ENCODE assay signal across 26 cellular contexts in the genomic region with DNA sequence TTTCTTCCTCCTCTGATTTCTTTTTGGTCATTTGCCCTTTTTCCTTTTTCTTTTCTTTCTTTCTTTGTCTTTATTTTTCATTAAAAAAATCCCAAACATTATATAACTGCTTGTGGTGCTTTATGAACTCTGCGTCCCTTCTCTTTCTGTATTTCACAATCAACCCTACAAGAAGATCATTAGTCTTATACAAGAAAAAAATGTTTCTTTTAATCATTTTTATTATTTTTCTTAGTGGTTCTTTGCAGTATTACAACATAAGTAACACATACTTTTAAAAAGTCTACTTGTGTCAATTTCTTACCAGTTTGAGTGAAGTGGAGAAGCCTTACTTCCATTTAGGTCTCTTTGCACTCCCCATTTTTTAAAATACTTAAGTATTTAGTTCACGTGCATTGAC.
A peak's percentile ranks its signal among the peaks of the same experiment; 100 is the strongest.
DNase-seq lines count a peak whose midpoint lies in the region; ATAC-seq and TF ChIP-seq lines count a peak whose summit lies in the region.
"Had no signal": no experiment of that assay in that cellular context is flagged by ENCODE, and none has a peak within 500 bp of the region (broad histone marks: within the 10 kb centered on the region; RNA-seq: fewer than 3 reads in every experiment).

No MANE protein-coding gene starts in this region.

- H2BK20ac ChIP-seq in IMR-90 (ENCODE audit: low read depth, low read length) = no peak overlapping the region

- no peaks in the 10 kb centered on the region for H3K4me1 ChIP-seq in IMR-90 (ENCODE audit: control insufficient read depth, insufficient read depth, low read length)
- H3K4me1 ChIP-seq: BE2C, BLaER1 had no signal

- in situ Hi-C loops in IMR-90 (cut with MboI; ENCODE audit: low sequenced_read_pairs) = no loop called here

- no peak overlapping the region for H2BK15ac ChIP-seq in IMR-90 (ENCODE audit: low read depth, low read length)

- no peak overlapping the region for H2AFZ ChIP-seq in IMR-90 (replicated peaks; ENCODE audit: low read length, poor library complexity)

- peaks cover 2% of the 10 kb centered on the region for H3K9me3 ChIP-seq in IMR-90 (ENCODE audit: control insufficient read depth, insufficient read depth, low read length)
- H3K9me3 ChIP-seq: BE2C, BLaER1 had no signal

- no peak overlapping the region for H3K14ac ChIP-seq in IMR-90 (replicated peaks; ENCODE audit: low read depth, low read length)

- no peak overlapping the region for H3K27ac Mint-ChIP-seq in HFFc6
- no peak overlapping the region for H3K27ac Mint-ChIP-seq in endothelial cell (ENCODE audit: unreplicated experiment)
- H3K27ac Mint-ChIP-seq in mesothelial cell of epicardium = no peak overlapping the region
- no peak overlapping the region for H3K27ac Mint-ChIP-seq in WTC11
- H3K27ac Mint-ChIP-seq in activated CD4-positive, alpha-beta memory T cell treated with anti-CD3 and anti-CD28 coated beads for 36 hours = no peak overlapping the region
- H3K27ac Mint-ChIP-seq: CD14-positive monocyte; CD4-positive, alpha-beta memory T cell; CD4-positive, CD25-positive, alpha-beta regulatory T cell; CD8-positive, alpha-beta memory T cell had no signal

- H3K4me3 Mint-ChIP-seq in HFFc6 = no peak overlapping the region
- H3K4me3 Mint-ChIP-seq in endothelial cell (ENCODE audit: unreplicated experiment) = no peak overlapping the region
- H3K4me3 Mint-ChIP-seq in mesothelial cell of epicardium = no peak overlapping the region
- H3K4me3 Mint-ChIP-seq in WTC11 = no peak overlapping the region
- no peak overlapping the region for H3K4me3 Mint-ChIP-seq in activated CD4-positive, alpha-beta memory T cell treated with anti-CD3 and anti-CD28 coated beads for 36 hours
- H3K4me3 Mint-ChIP-seq: CD14-positive monocyte; CD4-positive, alpha-beta memory T cell; CD4-positive, CD25-positive, alpha-beta regulatory T cell; CD8-positive, alpha-beta memory T cell had no signal

- no peak overlapping the region for H3K27ac ChIP-seq in IMR-90 (ENCODE audit: insufficient read depth, low read length)
- H3K27ac ChIP-seq: BLaER1 had no signal

- no peaks in the 10 kb centered on the region for H3K79me1 ChIP-seq in IMR-90 (ENCODE audit: low read depth in 1 of 2, low read length in 2 of 2)

- no peak overlapping the region for H4K5ac ChIP-seq in IMR-90 (ENCODE audit: low read depth, low read length)

- CTCF ChIA-PET in IMR-90 (lab: Yijun Ruan, JAX) (no interaction called here), WTC11 (lab: Charles Lee) (no interaction called here)
- CTCF ChIA-PET in activated CD4-positive, alpha-beta memory T cell treated with anti-CD3 and anti-CD28 coated beads for 36 hours (lab: Charles Lee) = no interaction called here

- no peaks in the 10 kb centered on the region for H3K4me1 Mint-ChIP-seq in HFFc6 (ENCODE audit: low read depth)
- H3K4me1 Mint-ChIP-seq in endothelial cell (ENCODE audit: unreplicated experiment) = no peaks in the 10 kb centered on the region
- no peaks in the 10 kb centered on the region for H3K4me1 Mint-ChIP-seq in mesothelial cell of epicardium
- H3K4me1 Mint-ChIP-seq in WTC11 = no peaks in the 10 kb centered on the region
- no peaks in the 10 kb centered on the region for H3K4me1 Mint-ChIP-seq in activated CD4-positive, alpha-beta memory T cell treated with anti-CD3 and anti-CD28 coated beads for 36 hours (ENCODE audit: low read depth)
- H3K4me1 Mint-ChIP-seq: CD14-positive monocyte; CD4-positive, alpha-beta memory T cell; CD4-positive, CD25-positive, alpha-beta regulatory T cell; CD8-positive, alpha-beta memory T cell had no signal

- H3K4ac ChIP-seq in IMR-90 (ENCODE audit: low read depth, low read length) = no peak overlapping the region

- H4K91ac ChIP-seq in IMR-90 (ENCODE audit: insufficient read depth, low read depth, low read length) = no peak overlapping the region

- no peaks in the 10 kb centered on the region for H3K27me3 ChIP-seq in IMR-90 (ENCODE audit: control insufficient read depth, insufficient read depth, low read length)
- H3K27me3 ChIP-seq: BE2C, BLaER1 had no signal

- POLR2A ChIA-PET in IMR-90 (lab: Charles Lee; ENCODE audit: unreplicated experiment) (no interaction called here), WTC11 (lab: Charles Lee) (no interaction called here)
- POLR2A ChIA-PET in activated CD4-positive, alpha-beta memory T cell treated with anti-CD3 and anti-CD28 coated beads for 36 hours (lab: Charles Lee) = no interaction called here

- H2AK5ac ChIP-seq in IMR-90 (ENCODE audit: low read depth, low read length) = no peak overlapping the region

- DNase-seq in HFFc6 = no peak
- DNase-seq in IMR-90 = no peak
- no peak for DNase-seq in endothelial cell (ENCODE audit: low spot score)
- no peak for DNase-seq in mesothelial cell of epicardium (ENCODE audit: low spot score in 2 of 2, unreplicated experiment in 2 of 2)
- no peak for DNase-seq in NCI-H524 (lab: John Stamatoyannopoulos, UW)
- no peak for DNase-seq in NCI-H1436 (lab: John Stamatoyannopoulos, UW)
- DNase-seq in WTC11 (ENCODE audit: low spot score) = no peak
- DNase-seq in activated CD4-positive, alpha-beta memory T cell treated with anti-CD3 and anti-CD28 coated beads for 36 hours = no peak
- DNase-seq: 8988T; ACHN; BE2C; C1 segment of cervical spinal cord; CD4-positive, alpha-beta memory T cell; CD4-positive, CD25-positive, alpha-beta regulatory T cell; CD8-positive, alpha-beta memory T cell; COR-L47; DMS 273 treated with DMSO at 0.1 percent for 48 hours; DMS153; DMS53; DMS79; DND-41; EL; GDM1 had no signal

- no peak overlapping the region for H3K4me2 ChIP-seq in IMR-90 (ENCODE audit: low read depth, low read length)
- H3K4me2 ChIP-seq: BLaER1 had no signal

- H3K27me3 Mint-ChIP-seq in HFFc6 (ENCODE audit: insufficient read depth) (no peaks in the 10 kb centered on the region), endothelial cell (ENCODE audit: unreplicated experiment) (peaks cover 1% of the 10 kb centered on the region), mesothelial cell of epicardium (ENCODE audit: low read depth) (no peaks in the 10 kb centered on the region), WTC11 (ENCODE audit: low read depth) (no peaks in the 10 kb centered on the region)
- H3K27me3 Mint-ChIP-seq in activated CD4-positive, alpha-beta memory T cell treated with anti-CD3 and anti-CD28 coated beads for 36 hours = no peaks in the 10 kb centered on the region
- H3K27me3 Mint-ChIP-seq: CD4-positive, alpha-beta memory T cell; CD4-positive, CD25-positive, alpha-beta regulatory T cell; CD8-positive, alpha-beta memory T cell had no signal

- BruUV-seq in IMR-90 (replicated peaks; lab: Mats Ljungman, UMichigan) = no TSS peak

- WGBS in IMR-90 (ENCODE audit: extremely low coverage in 2 of 2, insufficient read length in 1 of 2), 2 experiments = no CpG with 5 or more reads among the region's 2 CpGs

- H4K8ac ChIP-seq in IMR-90 (ENCODE audit: low read depth in 2 of 2, low read length in 2 of 2) = no peak overlapping the region

- TF ChIP-seq RAD21 in IMR-90 (IDR thresholded peaks at IDR 0.05; ENCODE audit: low read length) = no peak

- no peak overlapping the region for H3K56ac ChIP-seq in IMR-90 (ENCODE audit: extremely low read depth, insufficient read depth, low read length)

- H2BK5ac ChIP-seq in IMR-90 (ENCODE audit: low read depth, low read length, poor library complexity, severe bottlenecking) = no peak overlapping the region

- dilution Hi-C loops in IMR-90 (cut with HindIII; ENCODE audit: low sequenced_read_pairs, unreplicated experiment) = no loop called here

- H3K36me3 Mint-ChIP-seq in HFFc6 (ENCODE audit: low read depth) (no peaks in the 10 kb centered on the region), endothelial cell (ENCODE audit: low read depth, unreplicated experiment) (no peaks in the 10 kb centered on the region), mesothelial cell of epicardium (no peaks in the 10 kb centered on the region), WTC11 (no peaks in the 10 kb centered on the region)
- H3K36me3 Mint-ChIP-seq in activated CD4-positive, alpha-beta memory T cell treated with anti-CD3 and anti-CD28 coated beads for 36 hours = no peaks in the 10 kb centered on the region
- H3K36me3 Mint-ChIP-seq: CD14-positive monocyte; CD4-positive, alpha-beta memory T cell; CD4-positive, CD25-positive, alpha-beta regulatory T cell; CD8-positive, alpha-beta memory T cell had no signal

- TF ChIP-seq POLR2A in IMR-90 (IDR thresholded peaks at IDR 0.05; ENCODE audit: low read depth, low read length) = no peak

- H3K4me3 ChIP-seq in IMR-90 (ENCODE audit: insufficient read depth, low read depth, low read length) = no peak overlapping the region
- H3K4me3 ChIP-seq: BLaER1, GM12878 had no signal

- H2BK120ac ChIP-seq in IMR-90 (ENCODE audit: low read depth, low read length) = no peak overlapping the region

- no peak overlapping the region for H2AK9ac ChIP-seq in IMR-90 (replicated peaks; ENCODE audit: low read depth, low read length, poor library complexity)

- H3K9me3 Mint-ChIP-seq in HFFc6 = peaks cover 21% of the 10 kb centered on the region
- H3K9me3 Mint-ChIP-seq in endothelial cell (ENCODE audit: unreplicated experiment) = peaks cover 12% of the 10 kb centered on the region
- H3K9me3 Mint-ChIP-seq in mesothelial cell of epicardium = no peaks in the 10 kb centered on the region
- H3K9me3 Mint-ChIP-seq in WTC11 = peaks cover 3% of the 10 kb centered on the region; the same call in 1 of the 2 replicates
- H3K9me3 Mint-ChIP-seq in activated CD4-positive, alpha-beta memory T cell treated with anti-CD3 and anti-CD28 coated beads for 36 hours = no peaks in the 10 kb centered on the region

- no peak overlapping the region for H3K23ac ChIP-seq in IMR-90 (ENCODE audit: low read depth, low read length)

- TF ChIP-seq CTCF in HFFc6 (IDR thresholded peaks at IDR 0.05) = peak; percentile 35
- no peak for TF ChIP-seq CTCF in IMR-90 (conservative IDR thresholded peaks at IDR 0.05; ENCODE audit: low read depth, low read length)
- TF ChIP-seq CTCF in endothelial cell (IDR thresholded peaks at IDR 0.05; ENCODE audit: unreplicated experiment) = peak; percentile 31
- TF ChIP-seq CTCF in mesothelial cell of epicardium (IDR thresholded peaks at IDR 0.05; ENCODE audit: unreplicated experiment) = peak; percentile 54
- TF ChIP-seq CTCF in WTC11 (IDR thresholded peaks at IDR 0.05) = no peak

- ATAC-seq in IMR-90 (ENCODE audit: low read depth) = no peak
- no peak for ATAC-seq in WTC11
- ATAC-seq: GM12878 had no signal

- H3K36me3 ChIP-seq in IMR-90 (ENCODE audit: control insufficient read depth, insufficient read depth, low read length) = no peaks in the 10 kb centered on the region
- H3K36me3 ChIP-seq: BE2C, BLaER1 had no signal

- intact Hi-C loops in IMR-90 (cut with micrococcal nuclease) = no loop called here
- intact Hi-C loops in activated CD4-positive, alpha-beta memory T cell treated with anti-CD3 and anti-CD28 coated beads for 36 hours (cut with micrococcal nuclease) = no loop called here

- no peak overlapping the region for H3K9ac ChIP-seq in IMR-90 (ENCODE audit: low read depth, low read length)
- H3K9ac ChIP-seq: BLaER1 had no signal

- no peak overlapping the region for H3K18ac ChIP-seq in IMR-90 (ENCODE audit: low read depth, low read length)

- H3K9me1 ChIP-seq in IMR-90 (ENCODE audit: insufficient read depth, low read length) = no peaks in the 10 kb centered on the region

- H4K20me1 ChIP-seq in IMR-90 (ENCODE audit: insufficient read depth, low read length) = no peaks in the 10 kb centered on the region
- H4K20me1 ChIP-seq: BLaER1 had no signal

TF ChIP-seq in WTC11, 78 proteins besides CTCF, POLR2A, EP300 and RAD21 (continues in another document):
- TF ChIP-seq ZNF671 (CRISPR knock-in tag; IDR thresholded peaks at IDR 0.05) (no peak), ZNF317 (CRISPR knock-in tag; IDR thresholded peaks at IDR 0.05; ENCODE audit: borderline replicate concordance, low read depth) (no peak)

Comparison
In these comparisons a context has a peak if more than half of its experiments do, and no peak if none do; other contexts are left out.
1. CTCF ChIP-seq: peak in HFFc6 (single experiment), endothelial cell (single experiment) and mesothelial cell of epicardium (single experiment); none in IMR-90 (single experiment) and WTC11 (single experiment).